15 cellular contexts compared by ENCODE assay signal in genomic region chr10:26723016-26723415, GRCh38. TPM values are rescaled to one million over a fixed set of nuclear protein-coding genes. Genes with fewer than 3 reads are reported as not detected.
A peak's percentile ranks its signal among the peaks of the same experiment; 100 is the strongest.
DNase-seq lines count a peak whose midpoint lies in the region; ATAC-seq, FAIRE-seq and TF ChIP-seq lines count a peak whose summit lies in the region.
"Had no signal": no experiment of that assay in that cellular context is flagged by ENCODE, and none has a peak within 500 bp of the region (broad histone marks: within the 10 kb centered on the region; RNA-seq: fewer than 3 reads in every experiment).

No MANE protein-coding gene starts in this region.

- no peaks in the 10 kb centered on the region for H3K27me3 Mint-ChIP-seq in T-helper 2 cell treated with Interferon-gamma antibody and Interleukin-4, amounts not matched to agents 5 μg/mL and 100 μg/mL, for 36 hours (ENCODE audit: low read depth)
- no peaks in the 10 kb centered on the region for H3K27me3 Mint-ChIP-seq in activated T-cell treated with anti-CD3 and anti-CD28 coated beads, Interleukin-2, amount 50 U/mL, for 24 hours
- H3K27me3 Mint-ChIP-seq in stimulated activated naive B cell treated with anti-CD40 and anti-IgM and Interleukin-4, amounts not matched to agents 10 μg/mL and 1 μg/mL and 100 μg/mL, for 72 hours: no peaks in the 10 kb centered on the region

- no peaks in the 10 kb centered on the region for H3K79me1 ChIP-seq in mesendoderm (ENCODE audit: low read length)

- no peak overlapping the region for H3K4me3 Mint-ChIP-seq in T-helper 2 cell treated with Interferon-gamma antibody and Interleukin-4, amounts not matched to agents 5 μg/mL and 100 μg/mL, for 36 hours
- no peak overlapping the region for H3K4me3 Mint-ChIP-seq in activated T-cell treated with anti-CD3 and anti-CD28 coated beads, Interleukin-2, amount 50 U/mL, for 24 hours
- no peak overlapping the region for H3K4me3 Mint-ChIP-seq in stimulated activated naive B cell treated with anti-CD40 and anti-IgM and Interleukin-4, amounts not matched to agents 10 μg/mL and 1 μg/mL and 100 μg/mL, for 72 hours
- H3K4me3 Mint-ChIP-seq: CD14-positive monocyte, HFFc6 had no signal

- no peak overlapping the region for H2AK5ac ChIP-seq in mesendoderm (ENCODE audit: low read length)

- H4K8ac ChIP-seq in mesendoderm (ENCODE audit: low read depth, low read length): no peak overlapping the region

- no peak for DNase-seq in T-helper 2 cell treated with Interferon-gamma antibody and Interleukin-4, amounts not matched to agents 5 μg/mL and 100 μg/mL, for 36 hours (ENCODE audit: low spot score)
- no peak for DNase-seq in T-helper 2 cell
- DNase-seq in activated T-cell treated with anti-CD3 and anti-CD28 coated beads, Interleukin-2, amount 50 U/mL, for 24 hours: no peak
- no peak for DNase-seq in activated T-cell treated with anti-CD3 and anti-CD28 coated beads for 4 hours
- no peak for DNase-seq in bronchial epithelial cell (ENCODE audit: low read depth)
- no peak for DNase-seq in stimulated activated naive B cell treated with anti-CD40 and anti-IgM and Interleukin-4, amounts not matched to agents 10 μg/mL and 1 μg/mL and 100 μg/mL, for 72 hours
- no peak for DNase-seq in mesendoderm
- DNase-seq: DMS53, GF-D8, HCEC 1CT, HFFc6 had no signal

- H3K36me3 ChIP-seq in bronchial epithelial cell (ENCODE audit: control insufficient read depth, insufficient read depth, low read length): peaks cover 3% of the 10 kb centered on the region
- H3K36me3 ChIP-seq in mesendoderm (ENCODE audit: control insufficient read depth, insufficient read depth, low read length): peaks cover 6% of the 10 kb centered on the region

- no CpG with 5 or more reads among the region's 4 CpGs for WGBS in mesendoderm (ENCODE audit: extremely low coverage, insufficient coverage, low lambda C conversion rate)

- H3K9me3 Mint-ChIP-seq in T-helper 2 cell treated with Interferon-gamma antibody and Interleukin-4, amounts not matched to agents 5 μg/mL and 100 μg/mL, for 36 hours: no peaks in the 10 kb centered on the region
- H3K9me3 Mint-ChIP-seq in activated T-cell treated with anti-CD3 and anti-CD28 coated beads, Interleukin-2, amount 50 U/mL, for 24 hours: no peaks in the 10 kb centered on the region
- H3K9me3 Mint-ChIP-seq in stimulated activated naive B cell treated with anti-CD40 and anti-IgM and Interleukin-4, amounts not matched to agents 10 μg/mL and 1 μg/mL and 100 μg/mL, for 72 hours: no peaks in the 10 kb centered on the region
- H3K9me3 Mint-ChIP-seq: HFFc6 had no signal

- H2BK5ac ChIP-seq in mesendoderm (ENCODE audit: low read length): no peak overlapping the region

- H3K4me1 ChIP-seq in mesendoderm (ENCODE audit: control insufficient read depth, low read depth, low read length): no peaks in the 10 kb centered on the region

- no peak for ATAC-seq in stimulated activated naive B cell treated with anti-CD40 and anti-IgM and Interleukin-4, amounts not matched to agents 10 μg/mL and 1 μg/mL and 100 μg/mL, for 72 hours (replicated peaks)
- ATAC-seq in HG03342 (IDR thresholded peaks at IDR 0.05; ENCODE audit: unreplicated experiment): no peak

- no peaks in the 10 kb centered on the region for H3K79me2 ChIP-seq in mesendoderm (ENCODE audit: control insufficient read depth, insufficient read depth, low read length)

- peaks cover 61% of the 10 kb centered on the region for H3K36me3 Mint-ChIP-seq in T-helper 2 cell treated with Interferon-gamma antibody and Interleukin-4, amounts not matched to agents 5 μg/mL and 100 μg/mL, for 36 hours (ENCODE audit: low read depth)
- peaks cover 94% of the 10 kb centered on the region for H3K36me3 Mint-ChIP-seq in activated T-cell treated with anti-CD3 and anti-CD28 coated beads, Interleukin-2, amount 50 U/mL, for 24 hours (ENCODE audit: low read depth)
- H3K36me3 Mint-ChIP-seq in stimulated activated naive B cell treated with anti-CD40 and anti-IgM and Interleukin-4, amounts not matched to agents 10 μg/mL and 1 μg/mL and 100 μg/mL, for 72 hours: peaks cover 25 to 32% of the 10 kb centered on the region in 2 donors

- H3K27ac ChIP-seq in mesendoderm (ENCODE audit: low read depth, low read length): no peak overlapping the region
- H3K27ac ChIP-seq: 22Rv1, HL-60 had no signal

- no peaks in the 10 kb centered on the region for H3K27me3 ChIP-seq in bronchial epithelial cell (ENCODE audit: control insufficient read depth, insufficient read depth, low read length)
- no peaks in the 10 kb centered on the region for H3K27me3 ChIP-seq in mesendoderm (ENCODE audit: insufficient read depth, low read length, poor library complexity)

- H2BK15ac ChIP-seq in mesendoderm (replicated peaks; ENCODE audit: low read depth): no peak overlapping the region

- H3K56ac ChIP-seq in mesendoderm (ENCODE audit: low read length): no peak overlapping the region

- no peak overlapping the region for H3K4ac ChIP-seq in mesendoderm (ENCODE audit: low read depth, low read length)

- H3K23ac ChIP-seq in mesendoderm (ENCODE audit: low read length): no peak overlapping the region

- TF ChIP-seq CTCF in bronchial epithelial cell (IDR thresholded peaks at IDR 0.05; ENCODE audit: insufficient read depth, low read length, severe bottlenecking): no peak

- H3K9ac ChIP-seq in mesendoderm (ENCODE audit: low read length): no peak overlapping the region

- H3K27ac Mint-ChIP-seq in T-helper 2 cell treated with Interferon-gamma antibody and Interleukin-4, amounts not matched to agents 5 μg/mL and 100 μg/mL, for 36 hours: peak overlapping the region; percentile 71
- peak overlapping the region; percentile 2 for H3K27ac Mint-ChIP-seq in activated T-cell treated with anti-CD3 and anti-CD28 coated beads, Interleukin-2, amount 50 U/mL, for 24 hours
- H3K27ac Mint-ChIP-seq in stimulated activated naive B cell treated with anti-CD40 and anti-IgM and Interleukin-4, amounts not matched to agents 10 μg/mL and 1 μg/mL and 100 μg/mL, for 72 hours: peak overlapping the region; percentile 52
- H3K27ac Mint-ChIP-seq: HFFc6 had no signal

- H3K4me3 ChIP-seq in bronchial epithelial cell (ENCODE audit: low read depth, low read length) (no peak overlapping the region), mesendoderm (ENCODE audit: low read length) (no peak overlapping the region)

- FAIRE-seq in bronchial epithelial cell (lab: Jason Lieb, UNC): peak; percentile 75

- no peak overlapping the region for H2BK120ac ChIP-seq in mesendoderm (ENCODE audit: low read depth, low read length)

- H3K4me1 Mint-ChIP-seq in T-helper 2 cell treated with Interferon-gamma antibody and Interleukin-4, amounts not matched to agents 5 μg/mL and 100 μg/mL, for 36 hours (ENCODE audit: low read depth): peaks cover 26% of the 10 kb centered on the region
- H3K4me1 Mint-ChIP-seq in activated T-cell treated with anti-CD3 and anti-CD28 coated beads, Interleukin-2, amount 50 U/mL, for 24 hours (ENCODE audit: low read depth): peaks cover 18% of the 10 kb centered on the region
- peaks cover 0 to 4% of the 10 kb centered on the region in 2 donors for H3K4me1 Mint-ChIP-seq in stimulated activated naive B cell treated with anti-CD40 and anti-IgM and Interleukin-4, amounts not matched to agents 10 μg/mL and 1 μg/mL and 100 μg/mL, for 72 hours

- no peak overlapping the region for H3K4me2 ChIP-seq in mesendoderm (ENCODE audit: low read length)

- no peak overlapping the region for H4K5ac ChIP-seq in mesendoderm (ENCODE audit: low read length)

- H3K18ac ChIP-seq in mesendoderm (ENCODE audit: low read length): no peak overlapping the region

RNA-seq across cellular contexts. Expression of gene PDSS1, which starts 25.5 kb away (rescaled TPM):
- 6.1 and 6.3 TPM in 2 replicates for total RNA-seq in bronchial epithelial cell
- 19.6 TPM for polyA plus RNA-seq in mesendoderm (2013, experiment 1 of 2)
- 19.0 TPM for polyA plus RNA-seq in mesendoderm (2013, experiment 2 of 2)

Comparison
In these comparisons a context has a peak if more than half of its experiments do, and no peak if none do; other contexts are left out.
1. H3K27ac Mint-ChIP-seq: peak in every context shown above with its lines; median percentile 71 in T-helper 2 cell treated with Interferon-gamma antibody and Interleukin-4, amounts not matched to agents 5 μg/mL and 100 μg/mL, for 36 hours; 52 in stimulated activated naive B cell treated with anti-CD40 and anti-IgM and Interleukin-4, amounts not matched to agents 10 μg/mL and 1 μg/mL and 100 μg/mL, for 72 hours; 2 in activated T-cell treated with anti-CD3 and anti-CD28 coated beads, Interleukin-2, amount 50 U/mL, for 24 hours.